1 cellular context compared by ENCODE assay signal in genomic region chr10:80503584-80504157, GRCh38.
TF ChIP-seq lines count a peak whose summit lies in the region.

No MANE protein-coding gene starts in this region.

TF ChIP-seq in GM23338, 12 proteins besides CTCF, POLR2A, EP300 and RAD21 (continued from another document):
- TF ChIP-seq ZNF462 (CRISPR knock-in tag; IDR thresholded peaks at IDR 0.05) = no peak
- TF ChIP-seq JUNB (IDR thresholded peaks at IDR 0.05; ENCODE audit: unreplicated experiment) = no peak
- TF ChIP-seq EZH2 (IDR thresholded peaks at IDR 0.05; ENCODE audit: low read depth, unreplicated experiment) = no peak
- no peak for TF ChIP-seq NANOG (IDR thresholded peaks at IDR 0.05; ENCODE audit: borderline replicate concordance)
- no peak for TF ChIP-seq ZNF114 (CRISPR knock-in tag; IDR thresholded peaks at IDR 0.05)
- TF ChIP-seq REST (IDR thresholded peaks at IDR 0.05; ENCODE audit: unreplicated experiment) = no peak
- TF ChIP-seq EZH2phosphoT487 (IDR thresholded peaks at IDR 0.05; ENCODE audit: unreplicated experiment) = no peak
- no peak for TF ChIP-seq STAT1 (IDR thresholded peaks at IDR 0.05; ENCODE audit: unreplicated experiment)
- TF ChIP-seq ZNF331 (CRISPR knock-in tag; IDR thresholded peaks at IDR 0.05; ENCODE audit: low read depth) = no peak
- TF ChIP-seq ETS1 (IDR thresholded peaks at IDR 0.05) = no peak
- no peak for TF ChIP-seq POLR2AphosphoS5 (IDR thresholded peaks at IDR 0.05; ENCODE audit: low read depth)
